Comparison of ENCODE assay signal across 27 cellular contexts in genomic region chr14:47785041-47785440, GRCh38.
"Had no signal": no experiment of that assay in that cellular context is flagged by ENCODE, and none has a peak within 500 bp of the region (broad histone marks: within the 10 kb centered on the region; RNA-seq: fewer than 3 reads in every experiment).

No MANE protein-coding gene starts in this region.

- H3K27ac ChIP-seq: colonic mucosa, epithelial cell of prostate, esophagus squamous epithelium, gastrocnemius medialis, heart right ventricle, left lung, lower lobe of right lung had no signal

- H3K4me3 ChIP-seq: colonic mucosa, esophagus squamous epithelium, gastrocnemius medialis, heart right ventricle, left lung, lower lobe of right lung, mucosa of descending colon had no signal

- H3K27me3 Mint-ChIP-seq: dendritic cell treated with granulocyte-macrophage colony-stimulating factor and Interleukin-4, amounts not matched to agents 40 ng/mL and 50 ng/mL, for 4 days; effector memory CD8-positive, alpha-beta T cell had no signal

- ATAC-seq: effector memory CD8-positive, alpha-beta T cell; esophagus mucosa; gastrocnemius medialis; heart right ventricle; left cardiac atrium; left lung; left ventricle myocardium superior; lower lobe of right lung; mucosa of descending colon had no signal

- DNase-seq: colonic mucosa; cortex of kidney; effector CD8-positive, alpha-beta T cell; effector memory CD8-positive, alpha-beta T cell; endodermal cell; erythroblast; esophagus squamous epithelium; foreskin fibroblast; foreskin melanocyte; gastrocnemius medialis; glutamatergic neuron; head of caudate nucleus; heart right ventricle; hippocampal formation; left cardiac atrium; left lung; left ventricle myocardium superior; lower lobe of right lung; mesenchymal stem cell; mucosa of descending colon had no signal

- H3K4me3 Mint-ChIP-seq: dendritic cell treated with granulocyte-macrophage colony-stimulating factor and Interleukin-4, amounts not matched to agents 40 ng/mL and 50 ng/mL, for 4 days; effector memory CD8-positive, alpha-beta T cell; endodermal cell; mesothelial cell of epicardium had no signal

- FAIRE-seq: endometrium, islet of Langerhans, keratinocyte had no signal

- H3K4me1 ChIP-seq: colonic mucosa, esophagus squamous epithelium, gastrocnemius medialis, heart right ventricle, left lung, lower lobe of right lung had no signal

- H3K36me3 ChIP-seq: colonic mucosa, esophagus squamous epithelium, gastrocnemius medialis, heart right ventricle, left lung, lower lobe of right lung had no signal

- H3K27me3 ChIP-seq: colonic mucosa, esophagus squamous epithelium, gastrocnemius medialis, heart right ventricle, left lung had no signal

- H3K27ac Mint-ChIP-seq: dendritic cell treated with granulocyte-macrophage colony-stimulating factor and Interleukin-4, amounts not matched to agents 40 ng/mL and 50 ng/mL, for 4 days; effector memory CD8-positive, alpha-beta T cell; endodermal cell; mesothelial cell of epicardium had no signal

- H3K4me1 Mint-ChIP-seq: mesothelial cell of epicardium had no signal

- H3K9me3 ChIP-seq: colonic mucosa, esophagus squamous epithelium, gastrocnemius medialis, heart right ventricle, left lung, lower lobe of right lung had no signal
